In genomic region chr20:62352402-62353288, GRCh38 we compare ENCODE assay signal across 11 cellular contexts. TPM values are rescaled to one million over a fixed set of nuclear protein-coding genes. Genes with fewer than 3 reads are reported as not detected.
DNase-seq lines count a peak whose midpoint lies in the region; ATAC-seq and TF ChIP-seq lines count a peak whose summit lies in the region.
"Had no signal": no experiment of that assay in that cellular context is flagged by ENCODE, and none has a peak within 500 bp of the region (broad histone marks: within the 10 kb centered on the region; RNA-seq: fewer than 3 reads in every experiment).

No MANE protein-coding gene starts in this region.

- peak overlapping the region in 1 of 7 donors; percentile 85 for H3K27ac Mint-ChIP-seq in CD14-positive monocyte
- H3K27ac Mint-ChIP-seq: GM23338 had no signal

- H3K4me3 ChIP-seq in stomach smooth muscle (ENCODE audit: low read length in 2 of 2) = no peak overlapping the region
- H3K4me3 ChIP-seq: GM23338 had no signal

- peaks cover 12 to 26% of the 10 kb centered on the region in 2 donors for H3K36me3 ChIP-seq in stomach smooth muscle (ENCODE audit: control insufficient read depth in 2 of 2, insufficient read depth in 2 of 2, low read length in 2 of 2)

- ATAC-seq in GM19324 (IDR thresholded peaks at IDR 0.05; ENCODE audit: low FRiP score, unreplicated experiment) = no peak
- ATAC-seq in HG03520 (IDR thresholded peaks at IDR 0.05; ENCODE audit: unreplicated experiment) = no peak
- ATAC-seq: GM23338 had no signal

- no peak overlapping the region for H3K9ac ChIP-seq in stomach smooth muscle (ENCODE audit: low read length in 2 of 2)

- H3K27ac ChIP-seq in stomach smooth muscle (ENCODE audit: low read length) = peak overlapping the region; percentile 84

- no peaks in the 10 kb centered on the region for H3K4me1 Mint-ChIP-seq in CD14-positive monocyte

- peaks cover 2 to 19% (median 10%) of the 10 kb centered on the region in 3 donors for H3K27me3 Mint-ChIP-seq in CD14-positive monocyte (ENCODE audit: low read depth in 3 of 3)

- no peaks in the 10 kb centered on the region for H3K36me3 Mint-ChIP-seq in CD14-positive monocyte

- no peaks in the 10 kb centered on the region for H3K9me3 ChIP-seq in stomach smooth muscle (ENCODE audit: control insufficient read depth in 2 of 2, low read length in 2 of 2)

- intact Hi-C loops in CD14-positive monocyte (cut with micrococcal nuclease) = no loop called here

- peaks cover 60% of the 10 kb centered on the region for H3K4me1 ChIP-seq in stomach smooth muscle (ENCODE audit: control insufficient read depth, insufficient read depth, low read length)

- peaks cover 3 to 13% (median 9%) of the 10 kb centered on the region in 7 donors for H3K9me3 Mint-ChIP-seq in CD14-positive monocyte

- TF ChIP-seq CTCF in CD14-positive monocyte (IDR thresholded peaks at IDR 0.05) = no peak

- H3K27me3 ChIP-seq in stomach smooth muscle (ENCODE audit: control insufficient read depth in 1 of 2, insufficient read depth in 2 of 2, low read length in 2 of 2) = no peaks in the 10 kb centered on the region

- no peak overlapping the region for H3K4me3 Mint-ChIP-seq in CD14-positive monocyte
- H3K4me3 Mint-ChIP-seq: GM23338 had no signal

- peak; percentile 82 for DNase-seq in M059J (ENCODE audit: low read depth)
- peak; percentile 85 for DNase-seq in astrocyte of the hippocampus (ENCODE audit: low read depth, low spot score)
- peak in 44 of 51 donors; percentile 17 to 89 (median 72) for DNase-seq in hypothalamus (lab: John Stamatoyannopoulos, UW)
- DNase-seq in EL = no peak
- DNase-seq in CD14-positive monocyte (ENCODE audit: low spot score) = no peak
- DNase-seq: NCI-H1417, trophoblast cell had no signal

RNA-seq across cellular contexts. Expression of gene LAMA5, which starts 14.5 kb away (rescaled TPM):
- total RNA-seq in M059J (2014; rRNA removed; shearing (Covaris generic)) = 5.6 and 29.7 TPM in 2 replicates
- polyA plus RNA-seq in CD14-positive monocyte = not detected

RNA-seq across cellular contexts. Expression of gene RPS21, which starts 34.3 kb away (rescaled TPM):
- total RNA-seq in M059J (2014; rRNA removed; shearing (Covaris generic)) = 1,541 and 2,007 TPM in 2 replicates
- 100 to 1,000 TPM; 799 to 968 TPM for polyA plus RNA-seq in CD14-positive monocyte

RNA-seq across cellular contexts. Expression of gene ADRM1, which starts 49.8 kb away (rescaled TPM):
- total RNA-seq in M059J (2014; rRNA removed; shearing (Covaris generic)) = 235 and 272 TPM in 2 replicates
- 10 to 100 TPM; 72.5 to 81.5 TPM for polyA plus RNA-seq in CD14-positive monocyte

RNA-seq across cellular contexts. Expression of gene CABLES2, which starts 54.4 kb away (rescaled TPM):
- 10.0 and 19.9 TPM in 2 replicates for total RNA-seq in M059J (2014; rRNA removed; shearing (Covaris generic))
- under 1 TPM; 0.60 to 0.61 TPM for polyA plus RNA-seq in CD14-positive monocyte

Comparison
In these comparisons a context has a peak if more than half of its experiments do, and no peak if none do; other contexts are left out.
1. DNase-seq: peak in M059J (single experiment), astrocyte of the hippocampus (single experiment) and hypothalamus (44 of 51); none in EL (single experiment) and CD14-positive monocyte (single experiment).